1 cellular context compared by ENCODE assay signal in the genomic region with DNA sequence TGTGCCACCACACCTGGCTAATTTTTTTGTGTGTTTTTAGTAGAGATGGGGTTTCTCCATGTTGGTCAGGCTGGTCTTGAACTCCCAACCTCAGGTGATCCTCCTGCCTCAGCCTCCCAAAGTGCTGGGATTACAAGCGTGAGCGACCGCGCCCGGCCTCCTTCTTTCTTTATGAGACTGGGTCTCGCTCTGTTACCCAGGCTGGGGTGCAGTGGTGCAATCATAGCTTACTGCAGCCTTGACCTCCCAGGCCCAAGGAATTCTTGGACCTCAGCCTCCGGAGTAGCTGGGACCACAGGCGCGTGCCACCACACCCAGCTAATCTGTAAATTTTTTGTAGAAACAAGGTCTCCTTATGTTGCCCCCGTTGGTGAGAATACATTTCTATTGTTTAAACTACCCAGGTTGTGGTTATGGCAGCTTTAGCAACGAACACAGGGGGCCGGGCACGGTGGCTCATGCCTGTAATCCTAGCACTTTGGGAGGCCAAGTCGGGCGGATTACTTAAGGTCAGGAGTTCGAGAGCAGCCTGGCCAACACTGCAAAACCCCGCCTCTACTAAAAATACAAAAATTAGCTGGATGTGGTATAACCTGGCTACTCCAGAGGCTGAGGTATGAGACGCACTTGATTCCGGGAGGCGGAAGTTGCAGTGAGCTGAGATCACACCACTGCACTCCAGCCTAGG.
TF ChIP-seq lines count a peak whose summit lies in the region.
"Not testable (repeated sequence)": the region's sequence is repeated elsewhere in the genome, so short reads cannot be mapped to it uniquely, and the experiment has no call there.

No MANE protein-coding gene starts in this region.

TF ChIP-seq in HepG2, 621 proteins besides CTCF, POLR2A, EP300 and RAD21:
- TF ChIP-seq ETV5 (CRISPR knock-in tag; IDR thresholded peaks at IDR 0.05; ENCODE audit: borderline replicate concordance): 0 out of 2 replicates have a peak, but pooled peaks have one; percentile 6
- TF ChIP-seq, protein P1, sequence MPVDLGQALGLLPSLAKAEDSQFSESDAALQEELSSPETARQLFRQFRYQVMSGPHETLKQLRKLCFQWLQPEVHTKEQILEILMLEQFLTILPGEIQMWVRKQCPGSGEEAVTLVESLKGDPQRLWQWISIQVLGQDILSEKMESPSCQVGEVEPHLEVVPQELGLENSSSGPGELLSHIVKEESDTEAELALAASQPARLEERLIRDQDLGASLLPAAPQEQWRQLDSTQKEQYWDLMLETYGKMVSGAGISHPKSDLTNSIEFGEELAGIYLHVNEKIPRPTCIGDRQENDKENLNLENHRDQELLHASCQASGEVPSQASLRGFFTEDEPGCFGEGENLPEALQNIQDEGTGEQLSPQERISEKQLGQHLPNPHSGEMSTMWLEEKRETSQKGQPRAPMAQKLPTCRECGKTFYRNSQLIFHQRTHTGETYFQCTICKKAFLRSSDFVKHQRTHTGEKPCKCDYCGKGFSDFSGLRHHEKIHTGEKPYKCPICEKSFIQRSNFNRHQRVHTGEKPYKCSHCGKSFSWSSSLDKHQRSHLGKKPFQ (CRISPR knock-in tag; IDR thresholded peaks at IDR 0.05; ENCODE audit: insufficient replicate concordance): peak; percentile 47
- TF ChIP-seq, protein P2, sequence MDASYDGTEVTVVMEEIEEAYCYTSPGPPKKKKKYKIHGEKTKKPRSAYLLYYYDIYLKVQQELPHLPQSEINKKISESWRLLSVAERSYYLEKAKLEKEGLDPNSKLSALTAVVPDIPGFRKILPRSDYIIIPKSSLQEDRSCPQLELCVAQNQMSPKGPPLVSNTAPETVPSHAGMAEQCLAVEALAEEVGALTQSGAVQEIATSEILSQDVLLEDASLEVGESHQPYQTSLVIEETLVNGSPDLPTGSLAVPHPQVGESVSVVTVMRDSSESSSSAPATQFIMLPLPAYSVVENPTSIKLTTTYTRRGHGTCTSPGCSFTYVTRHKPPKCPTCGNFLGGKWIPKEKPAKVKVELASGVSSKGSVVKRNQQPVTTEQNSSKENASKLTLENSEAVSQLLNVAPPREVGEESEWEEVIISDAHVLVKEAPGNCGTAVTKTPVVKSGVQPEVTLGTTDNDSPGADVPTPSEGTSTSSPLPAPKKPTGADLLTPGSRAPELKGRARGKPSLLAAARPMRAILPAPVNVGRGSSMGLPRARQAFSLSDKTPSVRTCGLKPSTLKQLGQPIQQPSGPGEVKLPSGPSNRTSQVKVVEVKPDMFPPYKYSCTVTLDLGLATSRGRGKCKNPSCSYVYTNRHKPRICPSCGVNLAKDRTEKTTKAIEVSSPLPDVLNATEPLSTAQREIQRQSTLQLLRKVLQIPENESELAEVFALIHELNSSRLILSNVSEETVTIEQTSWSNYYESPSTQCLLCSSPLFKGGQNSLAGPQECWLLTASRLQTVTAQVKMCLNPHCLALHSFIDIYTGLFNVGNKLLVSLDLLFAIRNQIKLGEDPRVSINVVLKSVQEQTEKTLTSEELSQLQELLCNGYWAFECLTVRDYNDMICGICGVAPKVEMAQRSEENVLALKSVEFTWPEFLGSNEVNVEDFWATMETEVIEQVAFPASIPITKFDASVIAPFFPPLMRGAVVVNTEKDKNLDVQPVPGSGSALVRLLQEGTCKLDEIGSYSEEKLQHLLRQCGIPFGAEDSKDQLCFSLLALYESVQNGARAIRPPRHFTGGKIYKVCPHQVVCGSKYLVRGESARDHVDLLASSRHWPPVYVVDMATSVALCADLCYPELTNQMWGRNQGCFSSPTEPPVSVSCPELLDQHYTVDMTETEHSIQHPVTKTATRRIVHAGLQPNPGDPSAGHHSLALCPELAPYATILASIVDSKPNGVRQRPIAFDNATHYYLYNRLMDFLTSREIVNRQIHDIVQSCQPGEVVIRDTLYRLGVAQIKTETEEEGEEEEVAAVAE (CRISPR knock-in tag; IDR thresholded peaks at IDR 0.05; ENCODE audit: borderline replicate concordance): 0 out of 2 replicates have a peak, but pooled peaks have one; percentile 15
- TF ChIP-seq ZNF441 (CRISPR knock-in tag; IDR thresholded peaks at IDR 0.05; ENCODE audit: borderline replicate concordance): peak; percentile 5; the same call in 1 of the 2 replicates
- TF ChIP-seq, protein P3, sequence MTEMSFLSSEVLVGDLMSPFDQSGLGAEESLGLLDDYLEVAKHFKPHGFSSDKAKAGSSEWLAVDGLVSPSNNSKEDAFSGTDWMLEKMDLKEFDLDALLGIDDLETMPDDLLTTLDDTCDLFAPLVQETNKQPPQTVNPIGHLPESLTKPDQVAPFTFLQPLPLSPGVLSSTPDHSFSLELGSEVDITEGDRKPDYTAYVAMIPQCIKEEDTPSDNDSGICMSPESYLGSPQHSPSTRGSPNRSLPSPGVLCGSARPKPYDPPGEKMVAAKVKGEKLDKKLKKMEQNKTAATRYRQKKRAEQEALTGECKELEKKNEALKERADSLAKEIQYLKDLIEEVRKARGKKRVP (CRISPR knock-in tag; IDR thresholded peaks at IDR 0.05): 0 out of 4 replicates have a peak, but pooled peaks of 1 of the 2 experiments have one; percentile 10
- peak; percentile 28; the same call in 1 of the 2 replicates for TF ChIP-seq RORA (CRISPR knock-in tag; IDR thresholded peaks at IDR 0.05)
- 0 out of 2 replicates have a peak, but pooled peaks have one; percentile 15 for TF ChIP-seq ZNF350 (CRISPR knock-in tag; IDR thresholded peaks at IDR 0.05; ENCODE audit: borderline replicate concordance, low read depth)
- TF ChIP-seq, protein P4, sequence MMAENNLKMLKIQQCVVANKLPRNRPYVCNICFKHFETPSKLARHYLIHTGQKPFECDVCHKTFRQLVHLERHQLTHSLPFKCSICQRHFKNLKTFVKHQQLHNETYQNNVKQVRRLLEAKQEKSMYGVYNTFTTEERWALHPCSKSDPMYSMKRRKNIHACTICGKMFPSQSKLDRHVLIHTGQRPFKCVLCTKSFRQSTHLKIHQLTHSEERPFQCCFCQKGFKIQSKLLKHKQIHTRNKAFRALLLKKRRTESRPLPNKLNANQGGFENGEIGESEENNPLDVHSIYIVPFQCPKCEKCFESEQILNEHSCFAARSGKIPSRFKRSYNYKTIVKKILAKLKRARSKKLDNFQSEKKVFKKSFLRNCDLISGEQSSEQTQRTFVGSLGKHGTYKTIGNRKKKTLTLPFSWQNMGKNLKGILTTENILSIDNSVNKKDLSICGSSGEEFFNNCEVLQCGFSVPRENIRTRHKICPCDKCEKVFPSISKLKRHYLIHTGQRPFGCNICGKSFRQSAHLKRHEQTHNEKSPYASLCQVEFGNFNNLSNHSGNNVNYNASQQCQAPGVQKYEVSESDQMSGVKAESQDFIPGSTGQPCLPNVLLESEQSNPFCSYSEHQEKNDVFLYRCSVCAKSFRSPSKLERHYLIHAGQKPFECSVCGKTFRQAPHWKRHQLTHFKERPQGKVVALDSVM (CRISPR knock-in tag; IDR thresholded peaks at IDR 0.05): peak; percentile 71
- TF ChIP-seq NR2F6 (IDR thresholded peaks at IDR 0.05): not testable (repeated sequence)
- TF ChIP-seq NR2F6 (CRISPR knock-in tag; IDR thresholded peaks at IDR 0.05): 0 out of 2 replicates have a peak, but pooled peaks have one; percentile 14
- TF ChIP-seq ZBTB38 (CRISPR knock-in tag; IDR thresholded peaks at IDR 0.05): 0 out of 2 replicates have a peak, but pooled peaks have one; percentile 4
- TF ChIP-seq HNF4A (CRISPR knock-in tag; IDR thresholded peaks at IDR 0.05): 0 out of 2 replicates have a peak, but pooled peaks have one; percentile 2
